In the genomic region with DNA sequence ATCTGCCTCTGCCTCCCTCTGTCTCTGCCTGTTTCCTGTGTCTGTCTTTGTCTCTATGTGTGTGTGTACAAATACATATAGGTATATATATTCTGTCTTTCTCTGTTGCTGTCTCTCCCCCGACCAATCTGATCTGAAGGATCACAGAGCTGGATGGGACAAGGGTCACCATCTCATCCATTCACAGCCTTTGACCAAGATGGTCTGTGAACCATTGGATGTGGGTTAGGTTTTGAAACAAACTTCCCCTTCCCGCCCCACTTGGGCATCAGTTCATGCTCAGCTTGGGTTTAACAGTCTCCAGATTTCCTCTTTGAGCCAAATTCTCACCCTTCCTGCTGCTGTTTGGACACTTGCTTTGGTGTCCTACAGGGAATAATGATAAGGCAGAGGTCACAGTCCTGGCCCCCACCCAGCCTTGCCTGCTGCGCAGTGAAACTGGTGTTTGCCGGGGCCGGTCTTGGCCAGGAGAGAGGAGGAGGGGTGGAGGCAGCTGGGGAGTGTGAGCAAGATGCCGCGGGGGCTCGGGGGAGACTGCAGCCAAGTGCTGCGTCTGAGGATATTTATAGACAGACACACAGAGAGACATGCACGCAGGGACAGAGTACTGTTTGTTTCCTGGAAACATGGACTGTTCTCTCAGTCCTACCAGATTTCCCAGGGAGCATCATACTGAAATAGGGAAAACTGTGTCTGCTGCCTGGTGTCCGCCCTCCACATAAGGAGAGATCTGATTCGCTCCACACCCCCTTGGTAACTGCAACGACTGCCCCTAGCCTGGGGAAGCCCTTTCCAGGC, we compare ENCODE assay signal across 7 cellular contexts. TPM values are rescaled to one million over a fixed set of nuclear protein-coding genes. Genes with fewer than 3 reads are reported as not detected.
DNase-seq lines count a peak whose midpoint lies in the region; ATAC-seq and TF ChIP-seq lines count a peak whose summit lies in the region.

No MANE protein-coding gene starts in this region.

- H3K36me3 Mint-ChIP-seq in brain, result no peaks in the 10 kb centered on the region

- H3K9ac ChIP-seq in iPS-15b (ENCODE audit: low read depth, low read length), result no peak overlapping the region

- TF ChIP-seq POLR2A in GM19099 (IDR thresholded peaks at IDR 0.05; ENCODE audit: extremely low read depth, insufficient read length, low read depth), result peak; percentile 42

- ATAC-seq in sciatic nerve, result peak; percentile 91
- no peak for ATAC-seq in GM19395 (IDR thresholded peaks at IDR 0.05; ENCODE audit: unreplicated experiment)
- ATAC-seq in HG03565 (IDR thresholded peaks at IDR 0.05; ENCODE audit: unreplicated experiment), result no peak

- peaks cover 95% of the 10 kb centered on the region for H3K4me1 Mint-ChIP-seq in brain

- peak overlapping the region; percentile 26 for H3K4me3 ChIP-seq in iPS-15b (ENCODE audit: low read depth, low read length)

- H3K4me1 ChIP-seq in iPS-15b (ENCODE audit: control insufficient read depth, insufficient read depth, low read length), result peaks cover 14% of the 10 kb centered on the region

- no peaks in the 10 kb centered on the region for H3K36me3 ChIP-seq in iPS-15b (ENCODE audit: control insufficient read depth, insufficient read depth, low read length)

- TF ChIP-seq CTCF in brain (conservative IDR thresholded peaks at IDR 0.05), result no peak

- H3K27ac Mint-ChIP-seq in brain, result peak overlapping the region; percentile 88 to 96 (median 96)

- H3K4me3 Mint-ChIP-seq in brain, result peak overlapping the region; percentile 23 to 69 (median 48)

- H3K9me3 ChIP-seq in iPS-15b (ENCODE audit: control insufficient read depth, insufficient read depth, low read length), result no peaks in the 10 kb centered on the region

- peaks cover 61% of the 10 kb centered on the region for H3K27me3 ChIP-seq in iPS-15b (ENCODE audit: control insufficient read depth, insufficient read depth, low read length)

- DNase-seq in NCI-H2227 (lab: John Stamatoyannopoulos, UW; ENCODE audit: unreplicated experiment) (peak; percentile 81), sciatic nerve (ENCODE audit: low spot score) (peak; percentile 91)

- no peaks in the 10 kb centered on the region for H3K27me3 Mint-ChIP-seq in brain

- intact Hi-C loops in sciatic nerve (cut with DNase I), result loop anchor here (10.0 kb wide), 2 partner anchors 207 to 417 kb away; no protein-coding TSS in a partner anchor

- H3K9me3 Mint-ChIP-seq in brain, result no peaks in the 10 kb centered on the region

RNA-seq across cellular contexts. Expression of a gene that starts 27.0 kb away (rescaled TPM):
- 117 TPM for polyA plus RNA-seq in brain (ENCODE audit: insufficient read depth, low read depth, low replicate concordance)
- 83.5 TPM for total RNA-seq in sciatic nerve

RNA-seq across cellular contexts. Expression of a gene that starts 48.8 kb away (rescaled TPM):
- polyA plus RNA-seq in brain (ENCODE audit: insufficient read depth, low read depth, low replicate concordance), result 0.49 TPM
- total RNA-seq in sciatic nerve, result 0.22 TPM
